In genomic region chr12:132327351-132328171, GRCh38 we compare ENCODE assay signal across 9 cellular contexts. TPM values are rescaled to one million over a fixed set of nuclear protein-coding genes. Genes with fewer than 3 reads are reported as not detected.
DNase-seq lines count a peak whose midpoint lies in the region; ATAC-seq lines count a peak whose summit lies in the region.
"Had no signal": no experiment of that assay in that cellular context is flagged by ENCODE, and none has a peak within 500 bp of the region (broad histone marks: within the 10 kb centered on the region; RNA-seq: fewer than 3 reads in every experiment).

No MANE protein-coding gene starts in this region.

- ATAC-seq in GM18502 (IDR thresholded peaks at IDR 0.05; ENCODE audit: poor library complexity, unreplicated experiment): no peak

- H3K9me3 Mint-ChIP-seq in CD8-positive, alpha-beta memory T cell: peaks cover 0 to 3% (median 0%) of the 10 kb centered on the region in 5 donors

- no peak overlapping the region for H3K4me3 Mint-ChIP-seq in CD8-positive, alpha-beta memory T cell
- H3K4me3 Mint-ChIP-seq: memory B cell had no signal

- peaks cover 41% of the 10 kb centered on the region for H3K4me1 ChIP-seq in muscle layer of colon (ENCODE audit: insufficient read depth, low read length)
- H3K4me1 ChIP-seq in CD8-positive, alpha-beta memory T cell (ENCODE audit: insufficient read depth, low read length): peaks cover 5% of the 10 kb centered on the region

- CTCF ChIA-PET in CD8-positive, alpha-beta memory T cell (lab: Charles Lee): no interaction called here

- peaks cover 31 to 50% of the 10 kb centered on the region in 2 donors for H3K27me3 Mint-ChIP-seq in CD8-positive, alpha-beta memory T cell

- H3K4me1 Mint-ChIP-seq in CD8-positive, alpha-beta memory T cell: peaks cover 12 to 27% (median 20%) of the 10 kb centered on the region in 3 donors

- no peak overlapping the region for H3K27ac Mint-ChIP-seq in CD8-positive, alpha-beta memory T cell
- H3K27ac Mint-ChIP-seq: memory B cell had no signal

- POLR2A ChIA-PET in CD8-positive, alpha-beta memory T cell (lab: Charles Lee): no interaction called here

- H3K4me3 ChIP-seq in muscle layer of colon (ENCODE audit: low read depth in 1 of 2, low read length in 2 of 2): peak overlapping the region; percentile 39 to 46
- no peak overlapping the region for H3K4me3 ChIP-seq in CD8-positive, alpha-beta memory T cell (ENCODE audit: low read length)

- no peaks in the 10 kb centered on the region for H3K9me3 ChIP-seq in muscle layer of colon (ENCODE audit: low read length)
- no peaks in the 10 kb centered on the region for H3K9me3 ChIP-seq in CD8-positive, alpha-beta memory T cell (ENCODE audit: low read length)

- H3K36me3 Mint-ChIP-seq in CD8-positive, alpha-beta memory T cell: peaks cover 0 to 2% (median 0%) of the 10 kb centered on the region in 3 donors

- H3K27ac ChIP-seq in muscle layer of colon (ENCODE audit: low read depth, low read length): peak overlapping the region; percentile 64
- H3K27ac ChIP-seq in CD8-positive, alpha-beta memory T cell (ENCODE audit: low read depth, low read length): no peak overlapping the region

- no peaks in the 10 kb centered on the region for H3K36me3 ChIP-seq in muscle layer of colon (ENCODE audit: insufficient read depth, low read length)
- H3K36me3 ChIP-seq in CD8-positive, alpha-beta memory T cell (ENCODE audit: insufficient read depth, low read length): no peaks in the 10 kb centered on the region

- H3K27me3 ChIP-seq in muscle layer of colon (ENCODE audit: control insufficient read depth in 1 of 2, insufficient read depth in 2 of 2, low read length in 2 of 2): peaks cover 24 to 36% of the 10 kb centered on the region in 2 donors
- H3K27me3 ChIP-seq in CD8-positive, alpha-beta memory T cell (ENCODE audit: insufficient read depth, low read length, poor library complexity, severe bottlenecking): peaks cover 16% of the 10 kb centered on the region

- H3K9ac ChIP-seq in muscle layer of colon (ENCODE audit: low read length): no peak overlapping the region

- peak; percentile 87 for DNase-seq in EL
- peak; percentile 74 for DNase-seq in RPMI7951 (ENCODE audit: low read depth)
- peak; percentile 76 to 94 for DNase-seq in cerebellar nuclear complex (lab: John Stamatoyannopoulos, UW)
- peak; percentile 69 for DNase-seq in superior temporal gyrus (ENCODE audit: extremely low spot score)
- no peak for DNase-seq in KG1 (lab: John Stamatoyannopoulos, UW)
- no peak for DNase-seq in CD8-positive, alpha-beta memory T cell

RNA-seq across cellular contexts. Expression of gene GALNT9, which starts 1.8 kb away (rescaled TPM):
- not detected in 2 replicates for total RNA-seq in RPMI7951 (2014; rRNA removed; shearing (Covaris generic))
- under 1 TPM in 1 of 2 experiments, not detected in 1; 0.18 TPM for total RNA-seq in CD8-positive, alpha-beta memory T cell
- polyA plus RNA-seq in CD8-positive, alpha-beta memory T cell: not detected

Comparison
In these comparisons a context has a peak if more than half of its experiments do, and no peak if none do; other contexts are left out.
1. DNase-seq: peak in EL (single experiment), RPMI7951 (single experiment), cerebellar nuclear complex (2 of 2) and superior temporal gyrus (single experiment); none in KG1 (single experiment) and CD8-positive, alpha-beta memory T cell (0 of 5).